Comparison of ENCODE assay signal across 13 cellular contexts in the genomic region with DNA sequence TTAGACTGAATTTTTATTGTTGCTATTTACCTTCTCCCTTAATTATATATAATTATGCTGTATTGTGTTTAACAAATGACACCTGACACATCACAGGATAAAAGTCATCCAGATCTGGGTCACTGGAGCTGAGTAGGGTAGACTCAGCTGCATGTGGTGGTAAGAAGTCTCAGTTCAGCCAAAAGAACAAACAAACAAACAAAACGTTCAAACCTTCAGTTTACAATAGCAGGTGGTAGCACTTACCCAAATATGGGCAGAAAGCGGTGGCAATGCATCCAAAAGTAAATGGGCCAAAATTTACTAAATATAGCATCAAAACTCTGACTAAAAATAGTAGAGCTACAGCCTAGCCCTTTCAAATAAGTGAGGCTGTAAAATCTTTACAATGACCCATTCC. TPM values are rescaled to one million over a fixed set of nuclear protein-coding genes. Genes with fewer than 3 reads are reported as not detected.
DNase-seq lines count a peak whose midpoint lies in the region; ATAC-seq lines count a peak whose summit lies in the region.
"Had no signal": no experiment of that assay in that cellular context is flagged by ENCODE, and none has a peak within 500 bp of the region (broad histone marks: within the 10 kb centered on the region; RNA-seq: fewer than 3 reads in every experiment).

No MANE protein-coding gene starts in this region.

- DNase-seq in DMS53 treated with DMSO at 0.1 percent for 48 hours (lab: John Stamatoyannopoulos, UW; ENCODE audit: unreplicated experiment): peak; percentile 43
- no peak for DNase-seq in left colon
- no peak for DNase-seq in NCI-H2107 treated with DMSO at 0.1 percent for 48 hours (lab: John Stamatoyannopoulos, UW; ENCODE audit: unreplicated experiment)
- no peak for DNase-seq in SK-N-DZ (ENCODE audit: low spot score)
- no peak for DNase-seq in dedifferentiated amniotic fluid mesenchymal stem cell (ENCODE audit: extremely low spot score)
- DNase-seq: brain microvascular endothelial cell, heart left ventricle, NCI-H524 treated with DMSO at 0.1 percent for 48 hours, upper lobe of right lung had no signal

- ATAC-seq in GM19395 (IDR thresholded peaks at IDR 0.05; ENCODE audit: unreplicated experiment) (peak; percentile 26), HG02763 (IDR thresholded peaks at IDR 0.05; ENCODE audit: unreplicated experiment) (peak; percentile 27), HG03460 (IDR thresholded peaks at IDR 0.05; ENCODE audit: unreplicated experiment) (peak; percentile 12), left colon (no peak)
- ATAC-seq: activated CD4-positive, CD25-positive, alpha-beta regulatory T cell treated with anti-CD3 and anti-CD28 coated beads, Interleukin-2, amount 50 U/mL, for 24 hours; heart left ventricle; upper lobe of right lung had no signal

- intact Hi-C loops in left colon (cut with DNase I, micrococcal nuclease): no loop called here

RNA-seq across cellular contexts. Expression of gene ZWINT, which starts 42.2 kb away (rescaled TPM):
- total RNA-seq in left colon: 10 to 100 TPM; 12.0 to 20.7 TPM
- polyA plus RNA-seq in SK-N-DZ (2014; cell fraction: cytosol; rRNA removed): 213 and 214 TPM in 2 replicates
- 431 and 468 TPM in 2 replicates for polyA plus RNA-seq in SK-N-DZ (2014; cell fraction: nucleus; rRNA removed)
